Comparison of ENCODE assay signal across 19 cellular contexts in the genomic region with DNA sequence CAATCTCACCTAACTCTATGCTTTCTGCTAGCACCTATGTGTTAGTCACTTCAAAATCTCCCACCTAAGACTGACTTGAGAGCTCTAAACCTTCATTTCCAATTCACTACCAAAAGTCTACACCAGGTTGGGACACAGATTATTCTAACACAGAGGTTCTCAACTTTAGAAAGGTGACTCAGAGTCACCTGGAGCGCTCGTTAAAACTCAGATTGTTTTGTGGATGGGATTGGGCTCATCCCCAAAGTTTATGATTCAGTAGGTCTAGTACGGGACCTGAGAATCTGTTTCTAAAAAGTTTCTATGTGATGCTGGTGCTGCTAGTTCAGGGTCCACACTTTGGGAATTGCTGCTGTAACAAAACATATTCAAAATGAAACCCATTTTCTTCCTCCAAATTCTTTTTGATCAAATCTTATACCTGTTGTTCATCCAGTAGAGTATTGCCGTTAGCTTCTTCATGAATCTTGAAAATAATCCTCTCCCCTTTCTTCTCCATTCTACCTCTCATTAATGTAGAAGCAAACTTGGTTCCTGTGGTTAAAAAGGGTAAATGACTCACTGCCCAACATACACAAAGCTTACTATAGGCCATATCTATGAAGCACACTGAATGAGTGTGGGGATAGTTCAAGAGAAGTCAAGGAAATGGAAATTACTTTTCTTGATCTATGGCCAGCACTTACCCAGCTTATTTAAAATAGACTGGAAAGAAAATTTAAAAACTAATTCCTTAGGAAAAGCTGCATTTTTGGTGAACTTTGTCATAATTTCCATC.
DNase-seq lines count a peak whose midpoint lies in the region; ATAC-seq, FAIRE-seq and TF ChIP-seq lines count a peak whose summit lies in the region.
"Had no signal": no experiment of that assay in that cellular context is flagged by ENCODE, and none has a peak within 500 bp of the region (broad histone marks: within the 10 kb centered on the region; RNA-seq: fewer than 3 reads in every experiment).

No MANE protein-coding gene starts in this region.

- H3K9me3 Mint-ChIP-seq in activated T-helper 17 cell treated with anti-CD3 and anti-CD28 coated beads, Interleukin-2, amount 50 U/mL, for 72 hours, result no peaks in the 10 kb centered on the region
- no peaks in the 10 kb centered on the region for H3K9me3 Mint-ChIP-seq in activated T-helper 1 cell treated with anti-CD3 and anti-CD28 coated beads, Interleukin-12 subunit alpha, Interleukin-12 subunit beta, Interleukin-2, Interleukin-4 antibody, amounts not matched to agents 30 ng/mL and 10 ng/mL and 1 ng/mL, durations not matched to agents 14 hours and 24 hours and 36 hours
- H3K9me3 Mint-ChIP-seq: activated CD4-positive, alpha-beta T cell treated with anti-CD3 and anti-CD28 coated beads, Interleukin-2, amount 10 ng/mL, durations not matched to agents 24 days and 14 days; activated naive CD4-positive, alpha-beta T cell treated with anti-CD3 and anti-CD28 coated beads, Interleukin-2, amount 10 ng/mL, durations not matched to agents 7 days and 5 days; central memory CD8-positive, alpha-beta T cell had no signal

- TF ChIP-seq EP300 in A549 (IDR thresholded peaks at IDR 0.05), result no peak

- CTCF ChIA-PET in A549 (lab: Yijun Ruan, JAX), result no interaction called here

- peak; percentile 62 to 76; a peak in 4 of 6 replicates for ATAC-seq in A549
- ATAC-seq in activated T-helper 17 cell treated with anti-CD3 and anti-CD28 coated beads, Interleukin-2, amount 50 U/mL, for 72 hours (replicated peaks), result peak; percentile 59
- no peak for ATAC-seq in GM18519 (IDR thresholded peaks at IDR 0.05; ENCODE audit: low FRiP score, unreplicated experiment)

- no peaks in the 10 kb centered on the region for H3K27me3 Mint-ChIP-seq in activated T-helper 17 cell treated with anti-CD3 and anti-CD28 coated beads, Interleukin-2, amount 50 U/mL, for 72 hours
- H3K27me3 Mint-ChIP-seq in activated T-helper 1 cell treated with anti-CD3 and anti-CD28 coated beads, Interleukin-12 subunit alpha, Interleukin-12 subunit beta, Interleukin-2, Interleukin-4 antibody, amounts not matched to agents 30 ng/mL and 10 ng/mL and 1 ng/mL, durations not matched to agents 14 hours and 24 hours and 36 hours (ENCODE audit: insufficient read depth), result peaks cover 2% of the 10 kb centered on the region
- H3K27me3 Mint-ChIP-seq: activated CD4-positive, alpha-beta T cell treated with anti-CD3 and anti-CD28 coated beads, Interleukin-2, amount 10 ng/mL, durations not matched to agents 24 days and 14 days; activated naive CD4-positive, alpha-beta T cell treated with anti-CD3 and anti-CD28 coated beads, Interleukin-2, amount 10 ng/mL, durations not matched to agents 7 days and 5 days; CD4-positive, alpha-beta T cell had no signal

- H3K4me1 ChIP-seq in A549, result peaks cover 24% of the 10 kb centered on the region
- H3K4me1 ChIP-seq: left lung had no signal

- no peaks in the 10 kb centered on the region for H3K36me3 Mint-ChIP-seq in activated T-helper 17 cell treated with anti-CD3 and anti-CD28 coated beads, Interleukin-2, amount 50 U/mL, for 72 hours (ENCODE audit: low read depth)
- H3K36me3 Mint-ChIP-seq in activated T-helper 1 cell treated with anti-CD3 and anti-CD28 coated beads, Interleukin-12 subunit alpha, Interleukin-12 subunit beta, Interleukin-2, Interleukin-4 antibody, amounts not matched to agents 30 ng/mL and 10 ng/mL and 1 ng/mL, durations not matched to agents 14 hours and 24 hours and 36 hours (ENCODE audit: low read depth), result no peaks in the 10 kb centered on the region
- H3K36me3 Mint-ChIP-seq: activated naive CD4-positive, alpha-beta T cell treated with anti-CD3 and anti-CD28 coated beads, Interleukin-2, amount 10 ng/mL, durations not matched to agents 7 days and 5 days had no signal

- H3K27ac ChIP-seq in A549, result peak overlapping the region in 1 of 2 experiments; percentile 19; a peak in 1 of 6 replicates
- H3K27ac ChIP-seq: left lung, sigmoid colon had no signal

- WGBS in A549 (ENCODE audit: missing lambda C conversion rate), result 86% methylated on average over 4 of the region's 4 CpGs

- POLR2A ChIA-PET in A549 (lab: Yijun Ruan, JAX), result no interaction called here

- intact Hi-C loops in activated T-helper 1 cell treated with anti-CD3 and anti-CD28 coated beads, Interleukin-12 subunit alpha, Interleukin-12 subunit beta, Interleukin-2, Interleukin-4 antibody, amounts not matched to agents 30 ng/mL and 10 ng/mL and 1 ng/mL, durations not matched to agents 14 hours and 24 hours and 36 hours (cut with micrococcal nuclease), result no loop called here
- intact Hi-C loops in cardiac septum (cut with DNase I), result no loop called here

- no peak overlapping the region for H3K27ac Mint-ChIP-seq in activated T-helper 17 cell treated with anti-CD3 and anti-CD28 coated beads, Interleukin-2, amount 50 U/mL, for 72 hours
- H3K27ac Mint-ChIP-seq in activated T-helper 1 cell treated with anti-CD3 and anti-CD28 coated beads, Interleukin-12 subunit alpha, Interleukin-12 subunit beta, Interleukin-2, Interleukin-4 antibody, amounts not matched to agents 30 ng/mL and 10 ng/mL and 1 ng/mL, durations not matched to agents 14 hours and 24 hours and 36 hours, result no peak overlapping the region
- H3K27ac Mint-ChIP-seq: activated CD4-positive, alpha-beta T cell treated with anti-CD3 and anti-CD28 coated beads, Interleukin-2, amount 10 ng/mL, durations not matched to agents 24 days and 14 days; activated naive CD4-positive, alpha-beta T cell treated with anti-CD3 and anti-CD28 coated beads, Interleukin-2, amount 10 ng/mL, durations not matched to agents 7 days and 5 days; CD4-positive, alpha-beta T cell had no signal

- H3K9me3 ChIP-seq in A549, result no peaks in the 10 kb centered on the region
- H3K9me3 ChIP-seq: left lung, sigmoid colon had no signal

- H3K4me3 ChIP-seq in A549 (no peak overlapping the region), fibroblast of pulmonary artery (replicated peaks; ENCODE audit: low read depth, low read length) (no peak overlapping the region)
- H3K4me3 ChIP-seq: left lung, sigmoid colon had no signal

- peak overlapping the region; percentile 51 for H3K4me2 ChIP-seq in A549

- TF ChIP-seq POLR2A in A549 (IDR thresholded peaks at IDR 0.05; ENCODE audit: low read length), result no peak

- no peak overlapping the region for H3K4me3 Mint-ChIP-seq in activated T-helper 17 cell treated with anti-CD3 and anti-CD28 coated beads, Interleukin-2, amount 50 U/mL, for 72 hours
- no peak overlapping the region for H3K4me3 Mint-ChIP-seq in activated T-helper 1 cell treated with anti-CD3 and anti-CD28 coated beads, Interleukin-12 subunit alpha, Interleukin-12 subunit beta, Interleukin-2, Interleukin-4 antibody, amounts not matched to agents 30 ng/mL and 10 ng/mL and 1 ng/mL, durations not matched to agents 14 hours and 24 hours and 36 hours
- H3K4me3 Mint-ChIP-seq: activated CD4-positive, alpha-beta T cell treated with anti-CD3 and anti-CD28 coated beads, Interleukin-2, amount 10 ng/mL, durations not matched to agents 24 days and 14 days; activated naive CD4-positive, alpha-beta T cell treated with anti-CD3 and anti-CD28 coated beads, Interleukin-2, amount 10 ng/mL, durations not matched to agents 7 days and 5 days; CD4-positive, alpha-beta T cell; central memory CD8-positive, alpha-beta T cell had no signal

- peak; percentile 46 for FAIRE-seq in A549 (lab: Jason Lieb, UNC)
- FAIRE-seq: frontal cortex had no signal

- DNase-seq in A549 (ENCODE audit: low read depth in 1 of 2, low spot score in 1 of 2) (no peak), HCEC 1CT (peak; percentile 66), fibroblast of pulmonary artery (ENCODE audit: low read depth) (peak; percentile 28), DMS114 treated with DMSO at 0.1 percent for 48 hours (lab: John Stamatoyannopoulos, UW; ENCODE audit: unreplicated experiment) (no peak), cardiac septum (ENCODE audit: low spot score) (no peak)
- DNase-seq in activated T-helper 1 cell treated with anti-CD3 and anti-CD28 coated beads, Interleukin-12 subunit alpha, Interleukin-12 subunit beta, Interleukin-2, Interleukin-4 antibody, amounts not matched to agents 30 ng/mL and 10 ng/mL and 1 ng/mL, durations not matched to agents 14 hours and 24 hours and 36 hours (ENCODE audit: low spot score), result no peak
- DNase-seq: activated CD4-positive, alpha-beta T cell treated with anti-CD3 and anti-CD28 coated beads, Interleukin-2, amount 10 ng/mL, durations not matched to agents 24 days and 14 days; activated naive CD4-positive, alpha-beta T cell treated with anti-CD3 and anti-CD28 coated beads, Interleukin-2, amount 10 ng/mL, durations not matched to agents 7 days and 5 days; CD4-positive, alpha-beta T cell; effector memory CD4-positive, alpha-beta T cell; left lung; NCI-H2081; NCI-H526; nucleus accumbens; sigmoid colon had no signal

- no peaks in the 10 kb centered on the region for H3K4me1 Mint-ChIP-seq in activated T-helper 17 cell treated with anti-CD3 and anti-CD28 coated beads, Interleukin-2, amount 50 U/mL, for 72 hours
- no peaks in the 10 kb centered on the region for H3K4me1 Mint-ChIP-seq in activated T-helper 1 cell treated with anti-CD3 and anti-CD28 coated beads, Interleukin-12 subunit alpha, Interleukin-12 subunit beta, Interleukin-2, Interleukin-4 antibody, amounts not matched to agents 30 ng/mL and 10 ng/mL and 1 ng/mL, durations not matched to agents 14 hours and 24 hours and 36 hours (ENCODE audit: low read depth)
- H3K4me1 Mint-ChIP-seq: activated CD4-positive, alpha-beta T cell treated with anti-CD3 and anti-CD28 coated beads, Interleukin-2, amount 10 ng/mL, durations not matched to agents 24 days and 14 days; activated naive CD4-positive, alpha-beta T cell treated with anti-CD3 and anti-CD28 coated beads, Interleukin-2, amount 10 ng/mL, durations not matched to agents 7 days and 5 days; central memory CD8-positive, alpha-beta T cell had no signal

- no peak for TF ChIP-seq RAD21 in A549 (conservative IDR thresholded peaks at IDR 0.05 in 1 of 2, IDR thresholded peaks at IDR 0.05 in 1 of 2)

- TF ChIP-seq CTCF in A549 (IDR thresholded peaks at IDR 0.05) (no peak), fibroblast of pulmonary artery (IDR thresholded peaks at IDR 0.05; ENCODE audit: low read length, missing control alignments) (no peak)

TF ChIP-seq in A549, 52 proteins besides CTCF, POLR2A, EP300 and RAD21:
- no peak for TF ChIP-seq HOXB13 (CRISPR knock-in tag; IDR thresholded peaks at IDR 0.05; ENCODE audit: low read depth)
- no peak for TF ChIP-seq FOSL2 (IDR thresholded peaks at IDR 0.05)
- TF ChIP-seq FOSL2 (CRISPR knock-in tag; IDR thresholded peaks at IDR 0.05), result 0 out of 2 replicates have a peak, but pooled peaks have one; percentile 20

Comparison
In these comparisons a context has a peak if more than half of its experiments do, and no peak if none do; other contexts are left out.
1. DNase-seq: peak in HCEC 1CT (single experiment) and fibroblast of pulmonary artery (single experiment); none in A549 (0 of 2), activated T-helper 1 cell treated with anti-CD3 and anti-CD28 coated beads, Interleukin-12 subunit alpha, Interleukin-12 subunit beta, Interleukin-2, Interleukin-4 antibody, amounts not matched to agents 30 ng/mL and 10 ng/mL and 1 ng/mL, durations not matched to agents 14 hours and 24 hours and 36 hours (single experiment), DMS114 treated with DMSO at 0.1 percent for 48 hours (single experiment) and cardiac septum (single experiment).